8 cellular contexts compared by ENCODE assay signal in the genomic region with DNA sequence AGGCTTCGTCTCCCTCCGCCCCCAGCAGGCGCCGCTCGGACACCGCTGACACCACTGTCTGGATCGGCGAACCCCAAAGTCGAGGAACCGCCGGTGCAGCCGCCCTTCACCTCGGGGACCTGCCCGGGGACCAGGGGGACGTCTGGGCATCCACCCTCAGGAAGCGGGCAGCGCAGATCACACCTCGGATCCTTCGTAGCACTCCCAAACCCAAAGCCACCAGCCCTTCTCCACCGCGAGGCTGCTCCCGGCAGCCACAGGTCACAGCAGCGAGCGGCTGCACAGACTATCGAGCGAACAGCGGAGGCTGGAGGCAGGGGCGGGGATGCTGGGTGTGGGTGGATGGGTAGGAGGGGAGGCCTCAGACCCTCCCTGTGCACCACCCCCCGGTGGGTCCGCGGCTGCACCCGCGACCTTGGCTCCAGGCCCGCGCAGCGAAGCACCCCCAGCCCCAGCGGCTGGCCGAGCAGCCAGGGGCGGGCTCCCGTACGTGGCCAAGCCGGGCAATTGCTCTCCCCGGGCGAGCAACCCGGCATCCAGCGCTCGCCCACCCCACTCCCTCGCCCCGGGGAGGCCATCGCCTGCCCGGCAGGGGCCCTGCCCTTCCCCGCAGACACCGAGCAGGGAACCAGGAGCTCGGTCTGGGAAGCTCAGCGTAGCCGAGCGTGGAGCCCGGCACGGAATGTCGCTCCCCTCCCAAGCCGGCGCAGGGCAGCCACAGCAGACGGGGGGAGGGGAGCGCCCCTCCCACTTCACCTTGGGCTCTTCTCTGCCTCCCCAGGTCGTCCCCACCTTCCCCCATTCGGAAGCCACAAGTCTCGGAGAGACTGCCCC. TPM values are rescaled to one million over a fixed set of nuclear protein-coding genes. Genes with fewer than 3 reads are reported as not detected.
DNase-seq lines count a peak whose midpoint lies in the region; ATAC-seq and TF ChIP-seq lines count a peak whose summit lies in the region.

No MANE protein-coding gene starts in this region.

- H3K27ac ChIP-seq in HUES6 (ENCODE audit: low read depth, low read length): no peak overlapping the region
- H3K27ac ChIP-seq in esophagus (ENCODE audit: low read depth in 2 of 2, low read length in 1 of 2): no peak overlapping the region
- H3K27ac ChIP-seq in aorta (ENCODE audit: low read depth in 1 of 2, low read length in 2 of 2): no peak overlapping the region

- H3K27me3 ChIP-seq in HUES6 (ENCODE audit: control insufficient read depth, insufficient read depth, low read length) (peaks cover 72% of the 10 kb centered on the region), esophagus (ENCODE audit: control insufficient read depth in 1 of 2, insufficient read depth in 2 of 2, low read length in 2 of 2) (no peaks in the 10 kb centered on the region), aorta (ENCODE audit: control insufficient read depth in 1 of 2, insufficient read depth in 2 of 2, low read length in 1 of 2) (no peaks in the 10 kb centered on the region)

- H3K9ac ChIP-seq in HUES6 (ENCODE audit: low read length): peak overlapping the region; percentile 11

- no peak overlapping the region for H3K27ac Mint-ChIP-seq in activated CD4-positive, alpha-beta T cell treated with anti-CD3 and anti-CD28 coated beads, Interleukin-2, amount 10 ng/mL, durations not matched to agents 24 days and 14 days
- peak overlapping the region in 3 of 10 donors; percentile 20 to 53 (median 31) for H3K27ac Mint-ChIP-seq in naive thymus-derived CD8-positive, alpha-beta T cell

- 1% methylated on average over 54 to 67 of the region's 67 CpGs for WGBS in esophagus, 2 donors
- WGBS in aorta, 2 donors: 0 to 1% methylated on average over 61 to 67 of the region's 67 CpGs

- no peaks in the 10 kb centered on the region for H3K9me3 Mint-ChIP-seq in activated CD4-positive, alpha-beta T cell treated with anti-CD3 and anti-CD28 coated beads, Interleukin-2, amount 10 ng/mL, durations not matched to agents 24 days and 14 days
- no peaks in the 10 kb centered on the region for H3K9me3 Mint-ChIP-seq in naive thymus-derived CD8-positive, alpha-beta T cell

- H3K36me3 ChIP-seq in HUES6 (ENCODE audit: control insufficient read depth, insufficient read depth, low read length) (no peaks in the 10 kb centered on the region), esophagus (ENCODE audit: control insufficient read depth in 2 of 2, insufficient read depth in 2 of 2, low read length in 1 of 2) (no peaks in the 10 kb centered on the region), aorta (ENCODE audit: control insufficient read depth in 1 of 2, insufficient read depth in 2 of 2, low read length in 1 of 2) (no peaks in the 10 kb centered on the region)

- no peaks in the 10 kb centered on the region for H3K36me3 Mint-ChIP-seq in activated CD4-positive, alpha-beta T cell treated with anti-CD3 and anti-CD28 coated beads, Interleukin-2, amount 10 ng/mL, durations not matched to agents 24 days and 14 days (ENCODE audit: low read depth)
- no peaks in the 10 kb centered on the region for H3K36me3 Mint-ChIP-seq in naive thymus-derived CD8-positive, alpha-beta T cell

- TF ChIP-seq CTCF in AG10803 (conservative IDR thresholded peaks at IDR 0.05; ENCODE audit: low read length): peak; percentile 17; the same call in 1 of the 2 replicates

- POLR2A ChIA-PET in naive thymus-derived CD8-positive, alpha-beta T cell (lab: Charles Lee): interaction anchor here (1.0 to 5.6 kb wide), 3 partner anchors 12 to 51 kb away, joined by 3 to 67 read pairs (median 4); no protein-coding TSS in a partner anchor

- H3K4me1 ChIP-seq in HUES6 (ENCODE audit: control insufficient read depth, insufficient read depth, low read length) (peaks cover 29% of the 10 kb centered on the region), esophagus (ENCODE audit: control insufficient read depth in 2 of 2, insufficient read depth in 2 of 2, low read length in 1 of 2) (peaks cover 6% of the 10 kb centered on the region in 2 donors), aorta (ENCODE audit: control insufficient read depth in 1 of 2, insufficient read depth in 2 of 2, low read length in 2 of 2) (peaks cover 0 to 7% of the 10 kb centered on the region in 2 donors)

- peak overlapping the region; percentile 85 for H3K4me3 Mint-ChIP-seq in activated CD4-positive, alpha-beta T cell treated with anti-CD3 and anti-CD28 coated beads, Interleukin-2, amount 10 ng/mL, durations not matched to agents 24 days and 14 days
- H3K4me3 Mint-ChIP-seq in naive thymus-derived CD8-positive, alpha-beta T cell: peak overlapping the region; percentile 77 to 94 (median 88)

- peaks cover 53% of the 10 kb centered on the region for H3K27me3 Mint-ChIP-seq in activated CD4-positive, alpha-beta T cell treated with anti-CD3 and anti-CD28 coated beads, Interleukin-2, amount 10 ng/mL, durations not matched to agents 24 days and 14 days
- H3K27me3 Mint-ChIP-seq in naive thymus-derived CD8-positive, alpha-beta T cell: peaks cover 0 to 25% (median 2%) of the 10 kb centered on the region in 5 donors

- peak; percentile 48 to 50 for ATAC-seq in naive thymus-derived CD8-positive, alpha-beta T cell
- ATAC-seq in aorta (ENCODE audit: low FRiP score) (peak; percentile 40), GM19328 (IDR thresholded peaks at IDR 0.05; ENCODE audit: unreplicated experiment) (no peak)

- H3K9me3 ChIP-seq in HUES6 (ENCODE audit: control insufficient read depth, insufficient read depth, low read depth, low read length) (no peaks in the 10 kb centered on the region), esophagus (ENCODE audit: control insufficient read depth in 2 of 2, insufficient read depth in 1 of 2, low read depth in 1 of 2, low read length in 1 of 2) (no peaks in the 10 kb centered on the region), aorta (ENCODE audit: control insufficient read depth, low read length) (no peaks in the 10 kb centered on the region)

- DNase-seq in AG10803 (ENCODE audit: low read depth): no peak
- DNase-seq in activated CD4-positive, alpha-beta T cell treated with anti-CD3 and anti-CD28 coated beads, Interleukin-2, amount 10 ng/mL, durations not matched to agents 24 days and 14 days: peak; percentile 76
- peak in 5 of 10 donors; percentile 16 to 47 (median 33) for DNase-seq in naive thymus-derived CD8-positive, alpha-beta T cell
- DNase-seq in aorta: peak in 1 of 2 donors; percentile 81
- no peak for DNase-seq in OCI-M2 (lab: John Stamatoyannopoulos, UW; ENCODE audit: unreplicated experiment)

- peak overlapping the region; percentile 43 for H3K4me3 ChIP-seq in AG10803 (ENCODE audit: low read length)
- peak overlapping the region; percentile 63 for H3K4me3 ChIP-seq in HUES6 (ENCODE audit: low read depth, low read length)
- peak overlapping the region; percentile 40 to 43 for H3K4me3 ChIP-seq in esophagus (ENCODE audit: low read depth in 1 of 2, low read length in 2 of 2)
- peak overlapping the region; percentile 48 to 74 for H3K4me3 ChIP-seq in aorta (ENCODE audit: low read length in 2 of 2)

- intact Hi-C loops in activated CD4-positive, alpha-beta T cell treated with anti-CD3 and anti-CD28 coated beads, Interleukin-2, amount 10 ng/mL, durations not matched to agents 24 days and 14 days (cut with micrococcal nuclease): no loop called here
- intact Hi-C loops in aorta (cut with DNase I): loop anchor here (5.0 to 10.0 kb wide), 4 partner anchors 129 to 562 kb away; partner anchors contain the start of gene RPL38 (in 1 of the 2)

- peaks cover 15% of the 10 kb centered on the region for H3K4me1 Mint-ChIP-seq in activated CD4-positive, alpha-beta T cell treated with anti-CD3 and anti-CD28 coated beads, Interleukin-2, amount 10 ng/mL, durations not matched to agents 24 days and 14 days
- peaks cover 16 to 37% (median 29%) of the 10 kb centered on the region in 4 donors for H3K4me1 Mint-ChIP-seq in naive thymus-derived CD8-positive, alpha-beta T cell

RNA-seq across cellular contexts. Expression of gene SDK2, which starts 1.0 kb away (rescaled TPM):
- 0.42 and 0.52 TPM in 2 replicates for total RNA-seq in activated CD4-positive, alpha-beta T cell treated with anti-CD3 and anti-CD28 coated beads, Interleukin-2, amount 10 ng/mL, durations not matched to agents 24 days and 14 days
- under 1 TPM; 0.29 to 0.55 TPM for polyA plus RNA-seq in esophagus
- 10 to 100 TPM; 10.4 to 11.3 TPM for total RNA-seq in naive thymus-derived CD8-positive, alpha-beta T cell
- polyA plus RNA-seq in naive thymus-derived CD8-positive, alpha-beta T cell: 1 to 10 TPM in 2 of 3 donors, under 1 TPM in 1; 0.27 to 4.2 (median 1.6) TPM
- 1 to 10 TPM; 4.7 to 5.3 TPM for total RNA-seq in aorta
- polyA plus RNA-seq in aorta: under 1 TPM; 0.15 to 0.38 TPM
